Comparison of ENCODE assay signal across 1 cellular context in the genomic region with DNA sequence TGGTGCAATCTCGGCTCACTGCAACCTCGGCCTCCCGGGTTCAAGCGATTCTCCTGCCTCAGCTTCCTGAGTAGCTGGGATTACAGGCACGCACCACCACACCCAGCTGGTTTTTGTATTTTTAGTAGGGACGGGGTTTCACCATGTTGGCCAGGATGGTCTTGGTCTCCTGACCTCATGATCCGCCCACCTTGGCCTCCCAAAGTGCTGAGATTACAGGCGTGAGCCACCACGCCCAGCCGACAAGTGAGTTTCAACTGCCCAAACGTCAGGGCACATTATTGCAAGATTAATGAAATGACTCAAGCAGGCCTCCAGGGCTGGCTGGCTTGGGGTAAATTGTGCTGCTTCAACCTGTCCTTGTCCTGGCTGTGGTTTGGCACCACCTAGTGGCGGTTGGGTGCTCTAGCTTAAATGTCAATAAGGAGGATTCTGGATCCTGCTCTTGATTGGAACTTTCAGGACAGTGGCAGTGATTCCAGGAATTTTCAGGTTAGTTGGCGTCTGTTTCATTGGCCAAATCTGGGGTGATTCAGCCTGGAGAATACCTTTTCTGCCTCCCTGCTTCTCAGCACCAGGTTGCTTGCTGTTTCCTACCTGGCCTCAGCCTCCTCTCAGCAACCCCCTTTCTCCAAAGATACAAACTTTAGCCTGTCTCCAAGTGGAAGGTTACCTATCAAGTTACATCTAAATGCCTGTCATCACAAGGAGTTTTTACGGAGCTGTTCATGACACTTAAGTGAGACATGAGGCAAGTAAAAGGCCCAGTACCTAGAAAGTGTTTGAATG.
TF ChIP-seq lines count a peak whose summit lies in the region.

No MANE protein-coding gene starts in this region.

TF ChIP-seq in GM12878, 131 proteins besides CTCF, POLR2A, EP300 and RAD21 (continued from another document and continues in another):
- TF ChIP-seq TCF3 (IDR thresholded peaks at IDR 0.05; ENCODE audit: borderline replicate concordance, insufficient read depth, low read depth, low read length) = no peak
- TF ChIP-seq BHLHE40 (IDR thresholded peaks at IDR 0.05; ENCODE audit: borderline replicate concordance in 1 of 2, low read depth in 2 of 2, low read length in 1 of 2) = peak in 1 of 2 experiments; percentile 64; a peak in 2 of 4 replicates
- TF ChIP-seq, protein P1, sequence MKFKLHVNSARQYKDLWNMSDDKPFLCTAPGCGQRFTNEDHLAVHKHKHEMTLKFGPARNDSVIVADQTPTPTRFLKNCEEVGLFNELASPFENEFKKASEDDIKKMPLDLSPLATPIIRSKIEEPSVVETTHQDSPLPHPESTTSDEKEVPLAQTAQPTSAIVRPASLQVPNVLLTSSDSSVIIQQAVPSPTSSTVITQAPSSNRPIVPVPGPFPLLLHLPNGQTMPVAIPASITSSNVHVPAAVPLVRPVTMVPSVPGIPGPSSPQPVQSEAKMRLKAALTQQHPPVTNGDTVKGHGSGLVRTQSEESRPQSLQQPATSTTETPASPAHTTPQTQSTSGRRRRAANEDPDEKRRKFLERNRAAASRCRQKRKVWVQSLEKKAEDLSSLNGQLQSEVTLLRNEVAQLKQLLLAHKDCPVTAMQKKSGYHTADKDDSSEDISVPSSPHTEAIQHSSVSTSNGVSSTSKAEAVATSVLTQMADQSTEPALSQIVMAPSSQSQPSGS (IDR thresholded peaks at IDR 0.05; ENCODE audit: low read length) = no peak
- TF ChIP-seq POLR2AphosphoS2 (IDR thresholded peaks at IDR 0.05; ENCODE audit: low read depth, low read length) = no peak
- peak; percentile 46; the same call in 1 of the 2 replicates for TF ChIP-seq ATF7 (IDR thresholded peaks at IDR 0.05; ENCODE audit: low read depth)
- TF ChIP-seq CHD2 (IDR thresholded peaks at IDR 0.05; ENCODE audit: borderline replicate concordance, low read depth, low read length) = no peak
- TF ChIP-seq POLR2AphosphoS5 (IDR thresholded peaks at IDR 0.05; ENCODE audit: low read length) = no peak
- TF ChIP-seq CREM (IDR thresholded peaks at IDR 0.05; ENCODE audit: low read depth) = peak; percentile 46
- no peak; the same call in 1 of the 2 replicates for TF ChIP-seq EED (IDR thresholded peaks at IDR 0.05; ENCODE audit: low read depth)
- no peak for TF ChIP-seq ZNF207 (IDR thresholded peaks at IDR 0.05; ENCODE audit: borderline replicate concordance)
- TF ChIP-seq, protein P2, sequence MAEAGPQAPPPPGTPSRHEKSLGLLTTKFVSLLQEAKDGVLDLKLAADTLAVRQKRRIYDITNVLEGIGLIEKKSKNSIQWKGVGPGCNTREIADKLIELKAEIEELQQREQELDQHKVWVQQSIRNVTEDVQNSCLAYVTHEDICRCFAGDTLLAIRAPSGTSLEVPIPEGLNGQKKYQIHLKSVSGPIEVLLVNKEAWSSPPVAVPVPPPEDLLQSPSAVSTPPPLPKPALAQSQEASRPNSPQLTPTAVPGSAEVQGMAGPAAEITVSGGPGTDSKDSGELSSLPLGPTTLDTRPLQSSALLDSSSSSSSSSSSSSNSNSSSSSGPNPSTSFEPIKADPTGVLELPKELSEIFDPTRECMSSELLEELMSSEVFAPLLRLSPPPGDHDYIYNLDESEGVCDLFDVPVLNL (IDR thresholded peaks at IDR 0.05; ENCODE audit: low read depth, low read length) = no peak
- TF ChIP-seq FOS (IDR thresholded peaks at IDR 0.05; ENCODE audit: borderline replicate concordance, extremely low read depth, insufficient read length) = no peak
- TF ChIP-seq TARDBP (IDR thresholded peaks at IDR 0.05; ENCODE audit: borderline replicate concordance) = no peak
- TF ChIP-seq ZZZ3 (IDR thresholded peaks at IDR 0.05; ENCODE audit: control insufficient read depth, insufficient read length, low read depth) = no peak
- TF ChIP-seq, protein P3, sequence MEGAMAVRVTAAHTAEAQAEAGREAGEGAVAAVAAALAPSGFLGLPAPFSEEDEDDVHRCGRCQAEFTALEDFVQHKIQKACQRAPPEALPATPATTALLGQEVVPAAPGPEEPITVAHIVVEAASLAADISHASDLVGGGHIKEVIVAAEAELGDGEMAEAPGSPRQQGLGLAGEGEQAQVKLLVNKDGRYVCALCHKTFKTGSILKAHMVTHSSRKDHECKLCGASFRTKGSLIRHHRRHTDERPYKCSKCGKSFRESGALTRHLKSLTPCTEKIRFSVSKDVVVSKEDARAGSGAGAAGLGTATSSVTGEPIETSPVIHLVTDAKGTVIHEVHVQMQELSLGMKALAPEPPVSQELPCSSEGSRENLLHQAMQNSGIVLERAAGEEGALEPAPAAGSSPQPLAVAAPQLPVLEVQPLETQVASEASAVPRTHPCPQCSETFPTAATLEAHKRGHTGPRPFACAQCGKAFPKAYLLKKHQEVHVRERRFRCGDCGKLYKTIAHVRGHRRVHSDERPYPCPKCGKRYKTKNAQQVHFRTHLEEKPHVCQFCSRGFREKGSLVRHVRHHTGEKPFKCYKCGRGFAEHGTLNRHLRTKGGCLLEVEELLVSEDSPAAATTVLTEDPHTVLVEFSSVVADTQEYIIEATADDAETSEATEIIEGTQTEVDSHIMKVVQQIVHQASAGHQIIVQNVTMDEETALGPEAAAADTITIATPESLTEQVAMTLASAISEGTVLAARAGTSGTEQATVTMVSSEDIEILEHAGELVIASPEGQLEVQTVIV (IDR thresholded peaks at IDR 0.05; ENCODE audit: borderline replicate concordance, partially characterized antibody) = no peak
- no peak for TF ChIP-seq SIN3A (IDR thresholded peaks at IDR 0.05; ENCODE audit: low read depth, low read length)
- no peak for TF ChIP-seq POU2F2 (IDR thresholded peaks at IDR 0.05; ENCODE audit: borderline replicate concordance, low read depth, low read length)
- peak; percentile 51; the same call in 1 of the 2 replicates for TF ChIP-seq YY1 (IDR thresholded peaks at IDR 0.05; ENCODE audit: low read depth, low read length)
- TF ChIP-seq IKZF2 (IDR thresholded peaks at IDR 0.05) = peak in 1 of 2 experiments; percentile 36; a peak in 3 of 4 replicates
- TF ChIP-seq RBBP5 (conservative IDR thresholded peaks at IDR 0.05) = no peak
- no peak for TF ChIP-seq ZNF274 (IDR thresholded peaks at IDR 0.05; ENCODE audit: insufficient read depth, insufficient read length)
- TF ChIP-seq EGR1 (IDR thresholded peaks at IDR 0.05; ENCODE audit: borderline replicate concordance in 1 of 2, low read depth in 2 of 2, low read length in 2 of 2) = no peak
- TF ChIP-seq, protein P4, sequence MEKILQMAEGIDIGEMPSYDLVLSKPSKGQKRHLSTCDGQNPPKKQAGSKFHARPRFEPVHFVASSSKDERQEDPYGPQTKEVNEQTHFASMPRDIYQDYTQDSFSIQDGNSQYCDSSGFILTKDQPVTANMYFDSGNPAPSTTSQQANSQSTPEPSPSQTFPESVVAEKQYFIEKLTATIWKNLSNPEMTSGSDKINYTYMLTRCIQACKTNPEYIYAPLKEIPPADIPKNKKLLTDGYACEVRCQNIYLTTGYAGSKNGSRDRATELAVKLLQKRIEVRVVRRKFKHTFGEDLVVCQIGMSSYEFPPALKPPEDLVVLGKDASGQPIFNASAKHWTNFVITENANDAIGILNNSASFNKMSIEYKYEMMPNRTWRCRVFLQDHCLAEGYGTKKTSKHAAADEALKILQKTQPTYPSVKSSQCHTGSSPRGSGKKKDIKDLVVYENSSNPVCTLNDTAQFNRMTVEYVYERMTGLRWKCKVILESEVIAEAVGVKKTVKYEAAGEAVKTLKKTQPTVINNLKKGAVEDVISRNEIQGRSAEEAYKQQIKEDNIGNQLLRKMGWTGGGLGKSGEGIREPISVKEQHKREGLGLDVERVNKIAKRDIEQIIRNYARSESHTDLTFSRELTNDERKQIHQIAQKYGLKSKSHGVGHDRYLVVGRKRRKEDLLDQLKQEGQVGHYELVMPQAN (conservative IDR thresholded peaks at IDR 0.05) = no peak
- TF ChIP-seq, protein P5, sequence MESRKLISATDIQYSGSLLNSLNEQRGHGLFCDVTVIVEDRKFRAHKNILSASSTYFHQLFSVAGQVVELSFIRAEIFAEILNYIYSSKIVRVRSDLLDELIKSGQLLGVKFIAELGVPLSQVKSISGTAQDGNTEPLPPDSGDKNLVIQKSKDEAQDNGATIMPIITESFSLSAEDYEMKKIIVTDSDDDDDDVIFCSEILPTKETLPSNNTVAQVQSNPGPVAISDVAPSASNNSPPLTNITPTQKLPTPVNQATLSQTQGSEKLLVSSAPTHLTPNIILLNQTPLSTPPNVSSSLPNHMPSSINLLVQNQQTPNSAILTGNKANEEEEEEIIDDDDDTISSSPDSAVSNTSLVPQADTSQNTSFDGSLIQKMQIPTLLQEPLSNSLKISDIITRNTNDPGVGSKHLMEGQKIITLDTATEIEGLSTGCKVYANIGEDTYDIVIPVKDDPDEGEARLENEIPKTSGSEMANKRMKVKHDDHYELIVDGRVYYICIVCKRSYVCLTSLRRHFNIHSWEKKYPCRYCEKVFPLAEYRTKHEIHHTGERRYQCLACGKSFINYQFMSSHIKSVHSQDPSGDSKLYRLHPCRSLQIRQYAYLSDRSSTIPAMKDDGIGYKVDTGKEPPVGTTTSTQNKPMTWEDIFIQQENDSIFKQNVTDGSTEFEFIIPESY (IDR thresholded peaks at IDR 0.05) = no peak
- peak; percentile 26 for TF ChIP-seq MEF2B (IDR thresholded peaks at IDR 0.05; ENCODE audit: partially characterized antibody, poor library complexity, severe bottlenecking)
- TF ChIP-seq, protein P6, sequence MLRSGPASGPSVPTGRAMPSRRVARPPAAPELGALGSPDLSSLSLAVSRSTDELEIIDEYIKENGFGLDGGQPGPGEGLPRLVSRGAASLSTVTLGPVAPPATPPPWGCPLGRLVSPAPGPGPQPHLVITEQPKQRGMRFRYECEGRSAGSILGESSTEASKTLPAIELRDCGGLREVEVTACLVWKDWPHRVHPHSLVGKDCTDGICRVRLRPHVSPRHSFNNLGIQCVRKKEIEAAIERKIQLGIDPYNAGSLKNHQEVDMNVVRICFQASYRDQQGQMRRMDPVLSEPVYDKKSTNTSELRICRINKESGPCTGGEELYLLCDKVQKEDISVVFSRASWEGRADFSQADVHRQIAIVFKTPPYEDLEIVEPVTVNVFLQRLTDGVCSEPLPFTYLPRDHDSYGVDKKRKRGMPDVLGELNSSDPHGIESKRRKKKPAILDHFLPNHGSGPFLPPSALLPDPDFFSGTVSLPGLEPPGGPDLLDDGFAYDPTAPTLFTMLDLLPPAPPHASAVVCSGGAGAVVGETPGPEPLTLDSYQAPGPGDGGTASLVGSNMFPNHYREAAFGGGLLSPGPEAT (IDR thresholded peaks at IDR 0.05; ENCODE audit: low read depth) = peak; percentile 34; the same call in 1 of the 2 replicates
- TF ChIP-seq HDAC2 (IDR thresholded peaks at IDR 0.05) = no peak
- 0 out of 2 replicates have a peak, but pooled peaks have one; percentile 54 for TF ChIP-seq CBX5 (IDR thresholded peaks at IDR 0.05; ENCODE audit: low read depth)
- peak; percentile 71 for TF ChIP-seq NBN (IDR thresholded peaks at IDR 0.05)
- no peak for TF ChIP-seq STAT3 (IDR thresholded peaks at IDR 0.05; ENCODE audit: low read depth, low read length)
- TF ChIP-seq SUZ12 (IDR thresholded peaks at IDR 0.05; ENCODE audit: unreplicated experiment) = no peak
- TF ChIP-seq CHD4 (IDR thresholded peaks at IDR 0.05) = no peak
- TF ChIP-seq NFYA (IDR thresholded peaks at IDR 0.05; ENCODE audit: borderline replicate concordance, low read depth, low read length) = no peak
- TF ChIP-seq KAT2A (conservative IDR thresholded peaks at IDR 0.05; ENCODE audit: control insufficient read depth, low read depth, low read length) = no peak
- TF ChIP-seq RFX5 (IDR thresholded peaks at IDR 0.05; ENCODE audit: low read depth, low read length) = no peak
- no peak for TF ChIP-seq PAX5 (IDR thresholded peaks at IDR 0.05; ENCODE audit: borderline replicate concordance, low read depth, low read length)
- no peak for TF ChIP-seq NR2F1 (conservative IDR thresholded peaks at IDR 0.05)
- TF ChIP-seq, protein P7, sequence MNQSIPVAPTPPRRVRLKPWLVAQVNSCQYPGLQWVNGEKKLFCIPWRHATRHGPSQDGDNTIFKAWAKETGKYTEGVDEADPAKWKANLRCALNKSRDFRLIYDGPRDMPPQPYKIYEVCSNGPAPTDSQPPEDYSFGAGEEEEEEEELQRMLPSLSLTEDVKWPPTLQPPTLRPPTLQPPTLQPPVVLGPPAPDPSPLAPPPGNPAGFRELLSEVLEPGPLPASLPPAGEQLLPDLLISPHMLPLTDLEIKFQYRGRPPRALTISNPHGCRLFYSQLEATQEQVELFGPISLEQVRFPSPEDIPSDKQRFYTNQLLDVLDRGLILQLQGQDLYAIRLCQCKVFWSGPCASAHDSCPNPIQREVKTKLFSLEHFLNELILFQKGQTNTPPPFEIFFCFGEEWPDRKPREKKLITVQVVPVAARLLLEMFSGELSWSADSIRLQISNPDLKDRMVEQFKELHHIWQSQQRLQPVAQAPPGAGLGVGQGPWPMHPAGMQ (IDR thresholded peaks at IDR 0.05; ENCODE audit: borderline replicate concordance) = no peak
- TF ChIP-seq FOXK2 (IDR thresholded peaks at IDR 0.05) = no peak; the same call in 1 of the 2 replicates
- TF ChIP-seq MEF2A (IDR thresholded peaks at IDR 0.05; ENCODE audit: insufficient read depth, low read depth, low read length) = peak; percentile 25; the same call in 1 of the 2 replicates
- TF ChIP-seq NR2C2 (IDR thresholded peaks at IDR 0.05; ENCODE audit: borderline replicate concordance, control insufficient read depth, insufficient read length, low read depth) = no peak
- TF ChIP-seq SMAD1 (IDR thresholded peaks at IDR 0.05; ENCODE audit: low read depth, partially characterized antibody) = no peak
- TF ChIP-seq, protein P8, sequence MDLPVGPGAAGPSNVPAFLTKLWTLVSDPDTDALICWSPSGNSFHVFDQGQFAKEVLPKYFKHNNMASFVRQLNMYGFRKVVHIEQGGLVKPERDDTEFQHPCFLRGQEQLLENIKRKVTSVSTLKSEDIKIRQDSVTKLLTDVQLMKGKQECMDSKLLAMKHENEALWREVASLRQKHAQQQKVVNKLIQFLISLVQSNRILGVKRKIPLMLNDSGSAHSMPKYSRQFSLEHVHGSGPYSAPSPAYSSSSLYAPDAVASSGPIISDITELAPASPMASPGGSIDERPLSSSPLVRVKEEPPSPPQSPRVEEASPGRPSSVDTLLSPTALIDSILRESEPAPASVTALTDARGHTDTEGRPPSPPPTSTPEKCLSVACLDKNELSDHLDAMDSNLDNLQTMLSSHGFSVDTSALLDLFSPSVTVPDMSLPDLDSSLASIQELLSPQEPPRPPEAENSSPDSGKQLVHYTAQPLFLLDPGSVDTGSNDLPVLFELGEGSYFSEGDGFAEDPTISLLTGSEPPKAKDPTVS (IDR thresholded peaks at IDR 0.05; ENCODE audit: low read depth, low read length) = no peak
